Comparison of ENCODE assay signal across 8 cellular contexts in genomic region chr10:91796332-91797076, GRCh38. TPM values are rescaled to one million over a fixed set of nuclear protein-coding genes. Genes with fewer than 3 reads are reported as not detected.
DNase-seq lines count a peak whose midpoint lies in the region; TF ChIP-seq lines count a peak whose summit lies in the region.

No MANE protein-coding gene starts in this region.

- no peaks in the 10 kb centered on the region for H3K27me3 ChIP-seq in uterus

- no peaks in the 10 kb centered on the region for H3K9me3 ChIP-seq in HEK293 (ENCODE audit: control insufficient read depth, insufficient read depth, low read depth, low read length)
- no peaks in the 10 kb centered on the region for H3K9me3 ChIP-seq in uterus

- no peak for TF ChIP-seq POLR2A in uterus (IDR thresholded peaks at IDR 0.05)

- H3K4me3 ChIP-seq in HEK293 (ENCODE audit: low read depth, low read length) (no peak overlapping the region; the same call in 1 of the 2 replicates), uterus (peak overlapping the region; percentile 46 to 91)

- H3K36me3 ChIP-seq in HEK293 (ENCODE audit: control insufficient read depth in 2 of 2, insufficient read depth in 1 of 2, low read length in 2 of 2) (peaks cover under 1 to 6% of the 10 kb centered on the region in 2 experiments; a peak in 2 of 3 replicates), uterus (no peaks in the 10 kb centered on the region)

- intact Hi-C loops in uterus (cut with DNase I; ENCODE audit: low total_unique reads): loop anchor here (5.0 kb wide), 1 partner anchor 154 kb away; no protein-coding TSS in a partner anchor

- H3K27ac ChIP-seq in HEK293 (ENCODE audit: extremely low read depth, low read depth, low read length): peak overlapping the region; percentile 13; the same call in 1 of the 2 replicates
- H3K27ac ChIP-seq in uterus: peak overlapping the region; percentile 96 to 97

- DNase-seq in GM03348 (ENCODE audit: low spot score) (peak; percentile 30), NOMO-1 (lab: John Stamatoyannopoulos, UW; ENCODE audit: unreplicated experiment in 2 of 2) (peak; percentile 17 to 43), glomerular visceral epithelial cell (ENCODE audit: extremely low spot score) (peak; percentile 22), pons (ENCODE audit: low spot score) (peak; percentile 32), uterus (peak; percentile 35 to 48), GF-D8 (lab: John Stamatoyannopoulos, UW) (no peak)
- peak; percentile 21 to 36 for DNase-seq in activated T-helper 1 cell treated with anti-CD3 and anti-CD28 coated beads, Interleukin-2, amount 50 U/mL, for 16 hours (ENCODE audit: low read depth in 1 of 2, low spot score in 1 of 2)

- peaks cover 7% of the 10 kb centered on the region; the same call in 1 of the 2 replicates for H3K4me1 ChIP-seq in HEK293 (ENCODE audit: control insufficient read depth, insufficient read depth, low read length)
- H3K4me1 ChIP-seq in uterus: peaks cover 0 to 6% of the 10 kb centered on the region in 2 donors

- CTCF ChIA-PET in HEK293 (lab: Yijun Ruan, JAX): interaction anchor here (0.6 to 1.4 kb wide), 3 partner anchors 31 to 80 kb away, joined by 3 to 4 read pairs (median 3); no protein-coding TSS in a partner anchor

- TF ChIP-seq CTCF in HEK293 (tag by site-specific recombination; IDR thresholded peaks at IDR 0.05) (no peak), uterus (IDR thresholded peaks at IDR 0.05) (no peak)

- POLR2A ChIA-PET in HEK293 (lab: Yijun Ruan, JAX): interaction anchor here (0.5 to 0.9 kb wide), 3 partner anchors 91 to 761 kb away, joined by 3 to 5 read pairs (median 3); no protein-coding TSS in a partner anchor

TF ChIP-seq in HEK293, 187 proteins besides CTCF, POLR2A, EP300 and RAD21:
- TF ChIP-seq ZNF223 (tag by site-specific recombination; IDR thresholded peaks at IDR 0.05) (0 out of 2 replicates have a peak, but pooled peaks have one; percentile 17), ZNF701 (tag by site-specific recombination; IDR thresholded peaks at IDR 0.05) (no peak), SP2 (tag by site-specific recombination; IDR thresholded peaks at IDR 0.05) (0 out of 2 replicates have a peak, but pooled peaks have one; percentile 23), ZNF777 (tag by site-specific recombination; IDR thresholded peaks at IDR 0.05; ENCODE audit: borderline replicate concordance) (no peak), ZNF114 (tag by site-specific recombination; IDR thresholded peaks at IDR 0.05) (no peak), ZNF335 (tag by site-specific recombination; conservative IDR thresholded peaks at IDR 0.05) (peak; percentile 47; the same call in 1 of the 2 replicates), ZBTB17 (tag by site-specific recombination; IDR thresholded peaks at IDR 0.05) (peak; percentile 71; the same call in 1 of the 2 replicates), ZIC2 (tag by site-specific recombination; IDR thresholded peaks at IDR 0.05) (no peak), PRDM1 (tag by site-specific recombination; IDR thresholded peaks at IDR 0.05) (peak; percentile 92), ZNF157 (tag by site-specific recombination; IDR thresholded peaks at IDR 0.05) (no peak), SP7 (tag by site-specific recombination; IDR thresholded peaks at IDR 0.05) (0 out of 2 replicates have a peak, but pooled peaks have one; percentile 3), SCRT1 (tag by site-specific recombination; IDR thresholded peaks at IDR 0.05; ENCODE audit: borderline replicate concordance) (no peak), ZBTB48 (tag by site-specific recombination; IDR thresholded peaks at IDR 0.05) (peak; percentile 92), ZFP41 (tag by site-specific recombination; IDR thresholded peaks at IDR 0.05; ENCODE audit: borderline replicate concordance) (no peak), TRIM28 (IDR thresholded peaks at IDR 0.05; ENCODE audit: borderline replicate concordance, low read length) (0 out of 2 replicates have a peak, but pooled peaks have one; percentile 17), ZNF600 (tag by site-specific recombination; IDR thresholded peaks at IDR 0.05) (peak; percentile 91), ZNF366 (tag by site-specific recombination; conservative IDR thresholded peaks at IDR 0.05) (no peak)

RNA-seq across cellular contexts. Expression of gene TNKS2, which starts 1.7 kb away (rescaled TPM):
- 100 to 1,000 TPM in 1 of 4 donors, 10 to 100 TPM in 3; 33.8 to 102 (median 51.9) TPM for total RNA-seq in uterus
